Comparison of ENCODE assay signal across 23 cellular contexts in genomic region chr2:172091626-172092566, GRCh38. TPM values are rescaled to one million over a fixed set of nuclear protein-coding genes. Genes with fewer than 3 reads are reported as not detected.
A peak's percentile ranks its signal among the peaks of the same experiment; 100 is the strongest.
DNase-seq lines count a peak whose midpoint lies in the region; ATAC-seq and TF ChIP-seq lines count a peak whose summit lies in the region.
"Had no signal": no experiment of that assay in that cellular context is flagged by ENCODE, and none has a peak within 500 bp of the region (broad histone marks: within the 10 kb centered on the region; RNA-seq: fewer than 3 reads in every experiment).

No MANE protein-coding gene starts in this region.

- no peak for ATAC-seq in stimulated activated naive B cell treated with anti-CD40 and anti-IgM and Interleukin-4, amounts not matched to agents 10 μg/mL and 1 μg/mL and 100 μg/mL, for 72 hours (replicated peaks)
- no peak for ATAC-seq in stimulated activated naive CD8-positive, alpha-beta T cell treated with anti-CD3 and anti-CD28 coated beads, Interleukin-15, amount 100 ng/mL, for 72 hours
- ATAC-seq in GM18517 (IDR thresholded peaks at IDR 0.05; ENCODE audit: unreplicated experiment) = no peak
- ATAC-seq: activated CD8-positive, alpha-beta T cell treated with anti-CD3 and anti-CD28 coated beads for 36 hours; foreskin keratinocyte; stimulated activated naive CD8-positive, alpha-beta T cell treated with anti-CD3 and anti-CD28 coated beads, Interleukin-15, Interleukin-2, amounts not matched to agents 100 U/mL and 50 U/mL, for 24 hours had no signal

- peaks cover 40% of the 10 kb centered on the region for H3K4me1 Mint-ChIP-seq in activated naive CD4-positive, alpha-beta T cell treated with anti-CD3 and anti-CD28 coated beads, Interleukin-2, amount 50 U/mL, for 24 hours
- H3K4me1 Mint-ChIP-seq in activated naive CD4-positive, alpha-beta T cell treated with anti-CD3 and anti-CD28 coated beads for 36 hours (ENCODE audit: low read depth) = peaks cover 46% of the 10 kb centered on the region
- H3K4me1 Mint-ChIP-seq in stimulated activated naive B cell treated with anti-CD40 and anti-IgM and Interleukin-4, amounts not matched to agents 10 μg/mL and 1 μg/mL and 100 μg/mL, for 72 hours = peaks cover 17 to 41% of the 10 kb centered on the region in 2 donors
- H3K4me1 Mint-ChIP-seq in stimulated activated naive CD8-positive, alpha-beta T cell treated with anti-CD3 and anti-CD28 coated beads, Interleukin-15, amount 100 ng/mL, for 72 hours = peaks cover 63% of the 10 kb centered on the region

- H3K27ac ChIP-seq in dorsolateral prefrontal cortex = peak overlapping the region in 5 of 59 donors; percentile 23 to 64 (median 36)
- H3K27ac ChIP-seq: breast epithelium, foreskin keratinocyte, parathyroid adenoma, tibial nerve had no signal

- peaks cover 71% of the 10 kb centered on the region for H3K27me3 Mint-ChIP-seq in activated naive CD4-positive, alpha-beta T cell treated with anti-CD3 and anti-CD28 coated beads, Interleukin-2, amount 50 U/mL, for 24 hours
- peaks cover 89% of the 10 kb centered on the region for H3K27me3 Mint-ChIP-seq in activated naive CD4-positive, alpha-beta T cell treated with anti-CD3 and anti-CD28 coated beads for 36 hours (ENCODE audit: low read depth)
- H3K27me3 Mint-ChIP-seq in stimulated activated naive B cell treated with anti-CD40 and anti-IgM and Interleukin-4, amounts not matched to agents 10 μg/mL and 1 μg/mL and 100 μg/mL, for 72 hours = peaks cover 72 to 86% of the 10 kb centered on the region in 2 donors
- peaks cover 100% of the 10 kb centered on the region for H3K27me3 Mint-ChIP-seq in stimulated activated naive CD8-positive, alpha-beta T cell treated with anti-CD3 and anti-CD28 coated beads, Interleukin-15, amount 100 ng/mL, for 72 hours

- peak overlapping the region in 32 of 59 donors; percentile 4 to 65 (median 28) for H3K4me3 ChIP-seq in dorsolateral prefrontal cortex
- H3K4me3 ChIP-seq: breast epithelium, tibial nerve had no signal

- peaks cover 21 to 100% (median 100%) of the 10 kb centered on the region in 45 donors for H3K27me3 ChIP-seq in dorsolateral prefrontal cortex
- H3K27me3 ChIP-seq: foreskin keratinocyte had no signal

- no peaks in the 10 kb centered on the region for H3K36me3 Mint-ChIP-seq in activated naive CD4-positive, alpha-beta T cell treated with anti-CD3 and anti-CD28 coated beads, Interleukin-2, amount 50 U/mL, for 24 hours
- H3K36me3 Mint-ChIP-seq in activated naive CD4-positive, alpha-beta T cell treated with anti-CD3 and anti-CD28 coated beads for 36 hours (ENCODE audit: low read depth) = no peaks in the 10 kb centered on the region
- peaks cover 7 to 19% of the 10 kb centered on the region in 2 donors for H3K36me3 Mint-ChIP-seq in stimulated activated naive B cell treated with anti-CD40 and anti-IgM and Interleukin-4, amounts not matched to agents 10 μg/mL and 1 μg/mL and 100 μg/mL, for 72 hours

- DNase-seq in activated naive CD4-positive, alpha-beta T cell treated with anti-CD3 and anti-CD28 coated beads for 36 hours = no peak
- DNase-seq in NCI-H1436 treated with DMSO at 0.1 percent for 48 hours (lab: John Stamatoyannopoulos, UW) (peak; percentile 95), dorsolateral prefrontal cortex (peak in 1 of 10 donors; percentile 30)
- DNase-seq in stimulated activated naive B cell treated with anti-CD40 and anti-IgM and Interleukin-4, amounts not matched to agents 10 μg/mL and 1 μg/mL and 100 μg/mL, for 72 hours = no peak
- no peak for DNase-seq in stimulated activated naive CD8-positive, alpha-beta T cell treated with anti-CD3 and anti-CD28 coated beads, Interleukin-15, amount 100 ng/mL, for 72 hours
- no peak for DNase-seq in stimulated activated CD4-positive, alpha-beta T cell treated with anti-CD3 and anti-CD28 coated beads, Interleukin-12 subunit alpha, Interleukin-12 subunit beta, amount 100 ng/mL, for 4 hours
- DNase-seq: activated B cell treated with CpG ODN at 0.5 μM for 24 hours; activated CD8-positive, alpha-beta T cell treated with anti-CD3 and anti-CD28 coated beads for 36 hours; foreskin keratinocyte; kidney; NCI-H1694 treated with DMSO at 0.1 percent for 48 hours; NCI-H510A; Right ventricle myocardium superior; stimulated activated CD4-positive, alpha-beta T cell treated with anti-CD3 and anti-CD28 coated beads, Interleukin-1b, Interleukin-23, amount 100 ng/mL, for 48 hours; stimulated activated naive CD8-positive, alpha-beta T cell treated with anti-CD3 and anti-CD28 coated beads, Interleukin-15, Interleukin-2, amounts not matched to agents 100 U/mL and 50 U/mL, for 24 hours had no signal

- H3K4me3 Mint-ChIP-seq in activated naive CD4-positive, alpha-beta T cell treated with anti-CD3 and anti-CD28 coated beads, Interleukin-2, amount 50 U/mL, for 24 hours = no peak overlapping the region
- no peak overlapping the region for H3K4me3 Mint-ChIP-seq in activated naive CD4-positive, alpha-beta T cell treated with anti-CD3 and anti-CD28 coated beads for 36 hours
- no peak overlapping the region for H3K4me3 Mint-ChIP-seq in stimulated activated naive B cell treated with anti-CD40 and anti-IgM and Interleukin-4, amounts not matched to agents 10 μg/mL and 1 μg/mL and 100 μg/mL, for 72 hours
- H3K4me3 Mint-ChIP-seq in stimulated activated naive CD8-positive, alpha-beta T cell treated with anti-CD3 and anti-CD28 coated beads, Interleukin-15, amount 100 ng/mL, for 72 hours = no peak overlapping the region
- H3K4me3 Mint-ChIP-seq: activated B cell treated with CpG ODN at 0.5 μM for 24 hours; activated CD8-positive, alpha-beta T cell treated with anti-CD3 and anti-CD28 coated beads for 36 hours; dendritic cell treated with granulocyte-macrophage colony-stimulating factor and Interleukin-4, amounts not matched to agents 40 ng/mL and 50 ng/mL, for 4 days; memory B cell had no signal

- intact Hi-C loops in activated naive CD4-positive, alpha-beta T cell treated with anti-CD3 and anti-CD28 coated beads for 36 hours (cut with micrococcal nuclease) = loop anchor here (5.0 kb wide), 1 partner anchor 1380 kb away; no protein-coding TSS in a partner anchor
- intact Hi-C loops in dorsolateral prefrontal cortex (cut with DNase I) = loop anchor here in 1 of 2 donors (5.0 kb wide), 1 partner anchor 95 kb away; the partner anchor contains the start of gene METAP1D

- CTCF ChIA-PET in activated naive CD4-positive, alpha-beta T cell treated with anti-CD3 and anti-CD28 coated beads for 36 hours (lab: Charles Lee) = interaction anchor here (0.6 to 1.9 kb wide), 10 partner anchors 9 to 388 kb away, joined by 3 to 5 read pairs (median 4); no protein-coding TSS in a partner anchor

- no peaks in the 10 kb centered on the region for H3K9me3 Mint-ChIP-seq in activated naive CD4-positive, alpha-beta T cell treated with anti-CD3 and anti-CD28 coated beads, Interleukin-2, amount 50 U/mL, for 24 hours
- H3K9me3 Mint-ChIP-seq in activated naive CD4-positive, alpha-beta T cell treated with anti-CD3 and anti-CD28 coated beads for 36 hours = no peaks in the 10 kb centered on the region
- H3K9me3 Mint-ChIP-seq in stimulated activated naive B cell treated with anti-CD40 and anti-IgM and Interleukin-4, amounts not matched to agents 10 μg/mL and 1 μg/mL and 100 μg/mL, for 72 hours = peaks cover 4 to 9% of the 10 kb centered on the region in 2 donors
- H3K9me3 Mint-ChIP-seq in stimulated activated naive CD8-positive, alpha-beta T cell treated with anti-CD3 and anti-CD28 coated beads, Interleukin-15, amount 100 ng/mL, for 72 hours = no peaks in the 10 kb centered on the region
- H3K9me3 Mint-ChIP-seq: activated CD8-positive, alpha-beta T cell treated with anti-CD3 and anti-CD28 coated beads for 36 hours; dendritic cell treated with granulocyte-macrophage colony-stimulating factor and Interleukin-4, amounts not matched to agents 40 ng/mL and 50 ng/mL, for 4 days had no signal

- no peak for TF ChIP-seq CTCF in dorsolateral prefrontal cortex (IDR thresholded peaks at IDR 0.05 in 54 of 56, conservative IDR thresholded peaks at IDR 0.05 in 2 of 56; ENCODE audit: low read depth in 1 of 56, partially characterized antibody in 56 of 56)

- peak overlapping the region; percentile 89 for H3K27ac Mint-ChIP-seq in activated naive CD4-positive, alpha-beta T cell treated with anti-CD3 and anti-CD28 coated beads, Interleukin-2, amount 50 U/mL, for 24 hours
- H3K27ac Mint-ChIP-seq in activated naive CD4-positive, alpha-beta T cell treated with anti-CD3 and anti-CD28 coated beads for 36 hours = no peak overlapping the region
- peak overlapping the region; percentile 65 for H3K27ac Mint-ChIP-seq in stimulated activated naive B cell treated with anti-CD40 and anti-IgM and Interleukin-4, amounts not matched to agents 10 μg/mL and 1 μg/mL and 100 μg/mL, for 72 hours
- no peak overlapping the region for H3K27ac Mint-ChIP-seq in stimulated activated naive CD8-positive, alpha-beta T cell treated with anti-CD3 and anti-CD28 coated beads, Interleukin-15, amount 100 ng/mL, for 72 hours
- H3K27ac Mint-ChIP-seq: activated B cell treated with CpG ODN at 0.5 μM for 24 hours; activated CD8-positive, alpha-beta T cell treated with anti-CD3 and anti-CD28 coated beads for 36 hours; dendritic cell treated with granulocyte-macrophage colony-stimulating factor and Interleukin-4, amounts not matched to agents 40 ng/mL and 50 ng/mL, for 4 days; memory B cell had no signal

RNA-seq across cellular contexts. Expression of gene DLX1, which starts 6.6 kb away (rescaled TPM):
- total RNA-seq in activated naive CD4-positive, alpha-beta T cell treated with anti-CD3 and anti-CD28 coated beads for 36 hours = not detected
- 10 to 100 TPM in 53 of 120 experiments, 1 to 10 TPM in 67; 1.5 to 24.3 (median 9.6) TPM for total RNA-seq in dorsolateral prefrontal cortex
- total RNA-seq: activated B cell treated with CpG ODN at 0.5 μM for 24 hours; activated CD8-positive, alpha-beta T cell treated with anti-CD3 and anti-CD28 coated beads for 36 hours; kidney; Right ventricle myocardium superior; T-helper 1 cell treated with Interleukin-12 subunit alpha and Interleukin-12 subunit beta and Interleukin-4 antibody, amounts not matched to agents 30 ng/mL and 1 ng/mL, for 36 hours had no signal

RNA-seq across cellular contexts. Expression of gene DLX2, which starts 10.8 kb away (rescaled TPM):
- total RNA-seq in activated naive CD4-positive, alpha-beta T cell treated with anti-CD3 and anti-CD28 coated beads for 36 hours = not detected
- 1 to 10 TPM in 111 of 120 experiments, under 1 TPM in 9; 0.39 to 4.2 (median 1.8) TPM for total RNA-seq in dorsolateral prefrontal cortex
- total RNA-seq: activated CD8-positive, alpha-beta T cell treated with anti-CD3 and anti-CD28 coated beads for 36 hours; kidney; Right ventricle myocardium superior; T-helper 1 cell treated with Interleukin-12 subunit alpha and Interleukin-12 subunit beta and Interleukin-4 antibody, amounts not matched to agents 30 ng/mL and 1 ng/mL, for 36 hours; tibial nerve had no signal

Comparison
In these comparisons a context has a peak if more than half of its experiments do, and no peak if none do; other contexts are left out.
1. H3K27ac Mint-ChIP-seq: peak in activated naive CD4-positive, alpha-beta T cell treated with anti-CD3 and anti-CD28 coated beads, Interleukin-2, amount 50 U/mL, for 24 hours (single experiment) and stimulated activated naive B cell treated with anti-CD40 and anti-IgM and Interleukin-4, amounts not matched to agents 10 μg/mL and 1 μg/mL and 100 μg/mL, for 72 hours (single experiment); none in activated naive CD4-positive, alpha-beta T cell treated with anti-CD3 and anti-CD28 coated beads for 36 hours (single experiment) and stimulated activated naive CD8-positive, alpha-beta T cell treated with anti-CD3 and anti-CD28 coated beads, Interleukin-15, amount 100 ng/mL, for 72 hours (0 of 2).